Comparison of ENCODE assay signal across 24 cellular contexts in genomic region chr2:192515937-192516336, GRCh38.
DNase-seq lines count a peak whose midpoint lies in the region; ATAC-seq, FAIRE-seq and TF ChIP-seq lines count a peak whose summit lies in the region.
"Had no signal": no experiment of that assay in that cellular context is flagged by ENCODE, and none has a peak within 500 bp of the region (broad histone marks: within the 10 kb centered on the region; RNA-seq: fewer than 3 reads in every experiment).

No MANE protein-coding gene starts in this region.

- CTCF ChIA-PET in A549 (lab: Yijun Ruan, JAX): no interaction called here

- H3K27me3 ChIP-seq in suprapubic skin: no peaks in the 10 kb centered on the region
- H3K27me3 ChIP-seq: BE2C, BLaER1 had no signal

- ATAC-seq in A549: no peak
- ATAC-seq: GM12878 had no signal

- POLR2A ChIA-PET in A549 (lab: Yijun Ruan, JAX): no interaction called here

- no peak for TF ChIP-seq RAD21 in A549 (conservative IDR thresholded peaks at IDR 0.05 in 1 of 2, IDR thresholded peaks at IDR 0.05 in 1 of 2)

- TF ChIP-seq EP300 in A549 (IDR thresholded peaks at IDR 0.05) (no peak), suprapubic skin (IDR thresholded peaks at IDR 0.05) (no peak)

- DNase-seq in DMS53 (lab: John Stamatoyannopoulos, UW) (peak; percentile 6), DMS53 treated with DMSO at 0.1 percent for 48 hours (lab: John Stamatoyannopoulos, UW; ENCODE audit: unreplicated experiment) (no peak), A549 (ENCODE audit: low read depth in 1 of 2, low spot score in 1 of 2) (no peak), HTR-8/SVneo (ENCODE audit: insufficient read length, low spot score) (no peak), suprapubic skin (ENCODE audit: low spot score in 2 of 2) (no peak), anterior cingulate cortex (lab: John Stamatoyannopoulos, UW) (no peak)
- DNase-seq: ACHN; BE2C; C1 segment of cervical spinal cord; CD4-positive, alpha-beta memory T cell; CD4-positive, CD25-positive, alpha-beta regulatory T cell; CD8-positive, alpha-beta memory T cell; COR-L47; DMS 273 treated with DMSO at 0.1 percent for 48 hours; DMS153; DMS79; DND-41; EL; GDM1 had no signal

- no peak overlapping the region for H3K27ac ChIP-seq in A549
- no peak overlapping the region for H3K27ac ChIP-seq in suprapubic skin
- H3K27ac ChIP-seq: 22Rv1, BLaER1 had no signal

- TF ChIP-seq POLR2A in A549 (IDR thresholded peaks at IDR 0.05; ENCODE audit: low read length): no peak
- TF ChIP-seq POLR2A in suprapubic skin (IDR thresholded peaks at IDR 0.05): no peak

- no peaks in the 10 kb centered on the region for H3K4me1 ChIP-seq in A549
- no peaks in the 10 kb centered on the region for H3K4me1 ChIP-seq in suprapubic skin
- H3K4me1 ChIP-seq: BE2C, BLaER1 had no signal

- 58% methylated on average over 3 of the region's 3 CpGs for whole genome bisulfite sequencing in A549 (ENCODE audit: missing lambda C conversion rate)
- WGBS in suprapubic skin: 84% methylated on average over 3 of the region's 3 CpGs

- FAIRE-seq in A549 (lab: Jason Lieb, UNC) (no peak), HTR-8/SVneo (lab: Jason Lieb, UNC) (peak; percentile 48)
- FAIRE-seq: GM12878, GM12892, GM18507 had no signal

- no peaks in the 10 kb centered on the region for H3K36me3 ChIP-seq in suprapubic skin
- H3K36me3 ChIP-seq: BE2C, BLaER1 had no signal

- TF ChIP-seq CTCF in A549 (IDR thresholded peaks at IDR 0.05): no peak
- no peak for TF ChIP-seq CTCF in suprapubic skin (IDR thresholded peaks at IDR 0.05)

- H3K4me3 ChIP-seq in A549 (no peak overlapping the region), suprapubic skin (no peak overlapping the region)
- H3K4me3 ChIP-seq: BLaER1, GM12878 had no signal

- H3K9me3 ChIP-seq in A549 (no peaks in the 10 kb centered on the region), suprapubic skin (no peaks in the 10 kb centered on the region)
- H3K9me3 ChIP-seq: BE2C, BLaER1 had no signal

- no peak overlapping the region for H3K4me2 ChIP-seq in A549
- H3K4me2 ChIP-seq: BLaER1 had no signal

TF ChIP-seq in A549, 52 proteins besides CTCF, POLR2A, EP300 and RAD21:
- TF ChIP-seq FOSL2 (IDR thresholded peaks at IDR 0.05) (no peak), FOSL2 (CRISPR knock-in tag; IDR thresholded peaks at IDR 0.05) (peak; percentile 56; the same call in 1 of the 2 replicates), RFX5 (IDR thresholded peaks at IDR 0.05) (no peak)
